In genomic region chr2:9771481-9772017, GRCh38 we compare ENCODE assay signal across 10 cellular contexts.
A peak's percentile ranks its signal among the peaks of the same experiment; 100 is the strongest.
DNase-seq lines count a peak whose midpoint lies in the region; ATAC-seq and TF ChIP-seq lines count a peak whose summit lies in the region.
"Had no signal": no experiment of that assay in that cellular context is flagged by ENCODE, and none has a peak within 500 bp of the region (broad histone marks: within the 10 kb centered on the region; RNA-seq: fewer than 3 reads in every experiment).

No MANE protein-coding gene starts in this region.

- H3K4me1 Mint-ChIP-seq in neural progenitor cell, result peaks cover 73% of the 10 kb centered on the region

- H3K4me2 ChIP-seq in neural progenitor cell, result no peak overlapping the region

- H3K27me3 Mint-ChIP-seq in neural progenitor cell (ENCODE audit: insufficient read depth, low read depth), result peaks cover 22% of the 10 kb centered on the region
- H3K27me3 Mint-ChIP-seq: activated CD8-positive, alpha-beta memory T cell treated with anti-CD3 and anti-CD28 coated beads, Interleukin-2, amount 10 ng/mL, durations not matched to agents 7 days and 5 days had no signal

- H3K4me3 ChIP-seq in neural progenitor cell, result no peak overlapping the region

- H3K4me1 ChIP-seq in neural progenitor cell, result peaks cover 23% of the 10 kb centered on the region

- no peaks in the 10 kb centered on the region for H4K20me1 ChIP-seq in neural progenitor cell (ENCODE audit: low read depth)

- H3K9me3 ChIP-seq in neural progenitor cell (ENCODE audit: low read depth), result no peaks in the 10 kb centered on the region

- H3K27me3 ChIP-seq in neural progenitor cell, result no peaks in the 10 kb centered on the region

- no peaks in the 10 kb centered on the region for H3K79me2 ChIP-seq in neural progenitor cell (ENCODE audit: low read depth)

- peak; percentile 53 for DNase-seq in COLO829 (ENCODE audit: low spot score)
- peak; percentile 5 for DNase-seq in NCI-H2196 treated with DMSO at 0.1 percent for 48 hours (lab: John Stamatoyannopoulos, UW; ENCODE audit: unreplicated experiment)
- peak; percentile 53 for DNase-seq in epidermal melanocyte (ENCODE audit: insufficient read length, low spot score)
- DNase-seq in neural progenitor cell (ENCODE audit: low spot score), result peak; percentile 56
- DNase-seq in activated CD4-positive, CD25-positive, alpha-beta regulatory T cell (lab: John Stamatoyannopoulos, UW), result no peak
- no peak for DNase-seq in SIG-M5 treated with dmso at 0.1 percent for 504 hours (lab: John Stamatoyannopoulos, UW; ENCODE audit: unreplicated experiment)
- DNase-seq in HK-2 (ENCODE audit: unreplicated experiment), result no peak
- DNase-seq: activated CD8-positive, alpha-beta memory T cell treated with anti-CD3 and anti-CD28 coated beads, Interleukin-2, amount 10 ng/mL, durations not matched to agents 7 days and 5 days; NCI-H526 had no signal

- H3K4me3 Mint-ChIP-seq in neural progenitor cell, result peak overlapping the region; percentile 48
- H3K4me3 Mint-ChIP-seq: activated CD8-positive, alpha-beta memory T cell treated with anti-CD3 and anti-CD28 coated beads, Interleukin-2, amount 10 ng/mL, durations not matched to agents 7 days and 5 days had no signal

- no peaks in the 10 kb centered on the region for H3K9me3 Mint-ChIP-seq in neural progenitor cell

- no peaks in the 10 kb centered on the region for H3K36me3 ChIP-seq in neural progenitor cell

- H3K27ac Mint-ChIP-seq in neural progenitor cell, result peak overlapping the region; percentile 90
- H3K27ac Mint-ChIP-seq: activated CD8-positive, alpha-beta memory T cell treated with anti-CD3 and anti-CD28 coated beads, Interleukin-2, amount 10 ng/mL, durations not matched to agents 7 days and 5 days had no signal

- H2AFZ ChIP-seq in neural progenitor cell (replicated peaks), result no peak overlapping the region

- no peak overlapping the region for H3K27ac ChIP-seq in neural progenitor cell

- H3F3A ChIP-seq in neural progenitor cell (ENCODE audit: low read depth), result peaks cover 4% of the 10 kb centered on the region

- peaks cover 1% of the 10 kb centered on the region for H3K36me3 Mint-ChIP-seq in neural progenitor cell
- H3K36me3 Mint-ChIP-seq: activated CD8-positive, alpha-beta memory T cell treated with anti-CD3 and anti-CD28 coated beads, Interleukin-2, amount 10 ng/mL, durations not matched to agents 7 days and 5 days had no signal

- TF ChIP-seq CTCF in neural progenitor cell (IDR thresholded peaks at IDR 0.05), result no peak

- H3K9ac ChIP-seq in neural progenitor cell, result no peak overlapping the region

- ATAC-seq in GM18861 (IDR thresholded peaks at IDR 0.05; ENCODE audit: unreplicated experiment), result no peak

Comparison
In these comparisons a context has a peak if more than half of its experiments do, and no peak if none do; other contexts are left out.
1. DNase-seq: peak in COLO829 (single experiment), NCI-H2196 treated with DMSO at 0.1 percent for 48 hours (single experiment), epidermal melanocyte (single experiment) and neural progenitor cell (single experiment); none in activated CD4-positive, CD25-positive, alpha-beta regulatory T cell (0 of 4), SIG-M5 treated with dmso at 0.1 percent for 504 hours (single experiment) and HK-2 (single experiment).